Comparison of ENCODE assay signal across 1 cellular context in genomic region chr17:4908301-4908700, GRCh38.
TF ChIP-seq lines count a peak whose summit lies in the region.

No MANE protein-coding gene starts in this region.

TF ChIP-seq in HepG2, 621 proteins besides CTCF, POLR2A, EP300 and RAD21 (continued from another document):
- TF ChIP-seq NCOR1 (IDR thresholded peaks at IDR 0.05; ENCODE audit: borderline replicate concordance, low read length), result no peak
- no peak for TF ChIP-seq ZNF563 (CRISPR knock-in tag; IDR thresholded peaks at IDR 0.05)
- TF ChIP-seq SIX4 (CRISPR knock-in tag; IDR thresholded peaks at IDR 0.05), result 0 out of 2 replicates have a peak, but pooled peaks have one; percentile 43
- TF ChIP-seq SKI (IDR thresholded peaks at IDR 0.05; ENCODE audit: partially characterized antibody), result no peak
- TF ChIP-seq ZNF580 (CRISPR knock-in tag; IDR thresholded peaks at IDR 0.05; ENCODE audit: borderline replicate concordance, low read depth), result peak; percentile 74; the same call in 1 of the 2 replicates
- no peak for TF ChIP-seq TEF (CRISPR knock-in tag; IDR thresholded peaks at IDR 0.05)
- no peak for TF ChIP-seq CREM (IDR thresholded peaks at IDR 0.05)
- TF ChIP-seq CREM (CRISPR knock-in tag; IDR thresholded peaks at IDR 0.05), result no peak
- TF ChIP-seq, protein P1, sequence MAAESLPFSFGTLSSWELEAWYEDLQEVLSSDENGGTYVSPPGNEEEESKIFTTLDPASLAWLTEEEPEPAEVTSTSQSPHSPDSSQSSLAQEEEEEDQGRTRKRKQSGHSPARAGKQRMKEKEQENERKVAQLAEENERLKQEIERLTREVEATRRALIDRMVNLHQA (CRISPR knock-in tag; IDR thresholded peaks at IDR 0.05), result no peak
- TF ChIP-seq, protein P2, sequence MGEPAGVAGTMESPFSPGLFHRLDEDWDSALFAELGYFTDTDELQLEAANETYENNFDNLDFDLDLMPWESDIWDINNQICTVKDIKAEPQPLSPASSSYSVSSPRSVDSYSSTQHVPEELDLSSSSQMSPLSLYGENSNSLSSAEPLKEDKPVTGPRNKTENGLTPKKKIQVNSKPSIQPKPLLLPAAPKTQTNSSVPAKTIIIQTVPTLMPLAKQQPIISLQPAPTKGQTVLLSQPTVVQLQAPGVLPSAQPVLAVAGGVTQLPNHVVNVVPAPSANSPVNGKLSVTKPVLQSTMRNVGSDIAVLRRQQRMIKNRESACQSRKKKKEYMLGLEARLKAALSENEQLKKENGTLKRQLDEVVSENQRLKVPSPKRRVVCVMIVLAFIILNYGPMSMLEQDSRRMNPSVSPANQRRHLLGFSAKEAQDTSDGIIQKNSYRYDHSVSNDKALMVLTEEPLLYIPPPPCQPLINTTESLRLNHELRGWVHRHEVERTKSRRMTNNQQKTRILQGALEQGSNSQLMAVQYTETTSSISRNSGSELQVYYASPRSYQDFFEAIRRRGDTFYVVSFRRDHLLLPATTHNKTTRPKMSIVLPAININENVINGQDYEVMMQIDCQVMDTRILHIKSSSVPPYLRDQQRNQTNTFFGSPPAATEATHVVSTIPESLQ (CRISPR knock-in tag; conservative IDR thresholded peaks at IDR 0.05), result no peak
- TF ChIP-seq, protein P3, sequence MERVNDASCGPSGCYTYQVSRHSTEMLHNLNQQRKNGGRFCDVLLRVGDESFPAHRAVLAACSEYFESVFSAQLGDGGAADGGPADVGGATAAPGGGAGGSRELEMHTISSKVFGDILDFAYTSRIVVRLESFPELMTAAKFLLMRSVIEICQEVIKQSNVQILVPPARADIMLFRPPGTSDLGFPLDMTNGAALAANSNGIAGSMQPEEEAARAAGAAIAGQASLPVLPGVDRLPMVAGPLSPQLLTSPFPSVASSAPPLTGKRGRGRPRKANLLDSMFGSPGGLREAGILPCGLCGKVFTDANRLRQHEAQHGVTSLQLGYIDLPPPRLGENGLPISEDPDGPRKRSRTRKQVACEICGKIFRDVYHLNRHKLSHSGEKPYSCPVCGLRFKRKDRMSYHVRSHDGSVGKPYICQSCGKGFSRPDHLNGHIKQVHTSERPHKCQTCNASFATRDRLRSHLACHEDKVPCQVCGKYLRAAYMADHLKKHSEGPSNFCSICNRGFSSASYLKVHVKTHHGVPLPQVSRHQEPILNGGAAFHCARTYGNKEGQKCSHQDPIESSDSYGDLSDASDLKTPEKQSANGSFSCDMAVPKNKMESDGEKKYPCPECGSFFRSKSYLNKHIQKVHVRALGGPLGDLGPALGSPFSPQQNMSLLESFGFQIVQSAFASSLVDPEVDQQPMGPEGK (CRISPR knock-in tag; IDR thresholded peaks at IDR 0.05), result peak; percentile 39; the same call in 1 of the 2 replicates
- TF ChIP-seq FOXA1 (IDR thresholded peaks at IDR 0.05), result no peak
- TF ChIP-seq FOXA1 (CRISPR knock-in tag; IDR thresholded peaks at IDR 0.05), result no peak
- TF ChIP-seq ZNF296 (CRISPR knock-in tag; conservative IDR thresholded peaks at IDR 0.05), result no peak
- TF ChIP-seq IRX3 (CRISPR knock-in tag; IDR thresholded peaks at IDR 0.05; ENCODE audit: borderline replicate concordance, low read depth), result no peak
- no peak for TF ChIP-seq ZFP82 (CRISPR knock-in tag; IDR thresholded peaks at IDR 0.05; ENCODE audit: borderline replicate concordance)
- TF ChIP-seq, protein P4, sequence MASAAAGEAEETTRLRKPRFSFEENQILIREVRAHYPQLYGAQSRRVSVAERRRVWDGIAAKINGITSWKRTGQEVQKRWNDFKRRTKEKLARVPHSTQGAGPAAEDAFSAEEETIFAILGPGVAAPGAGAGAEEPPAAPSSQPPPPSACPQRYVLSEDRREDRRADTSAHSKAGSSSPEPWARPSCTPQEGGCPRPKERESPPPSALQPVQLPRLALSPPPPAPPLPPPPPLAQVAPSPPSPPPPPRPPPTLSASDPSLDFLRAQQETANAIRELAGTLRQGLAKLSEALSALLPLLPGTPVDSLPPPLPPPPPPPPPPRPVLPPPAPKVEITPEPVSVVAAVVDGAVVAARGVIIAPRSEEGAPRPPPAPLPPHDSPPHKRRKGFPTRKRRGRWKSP (CRISPR knock-in tag; IDR thresholded peaks at IDR 0.05), result no peak
